Comparison of ENCODE assay signal across 1 cellular context in genomic region chr12:131959137-131959536, GRCh38.
TF ChIP-seq lines count a peak whose summit lies in the region.

No MANE protein-coding gene starts in this region.

TF ChIP-seq in H1, 55 proteins besides CTCF, POLR2A, EP300 and RAD21:
- TF ChIP-seq KDM5A (IDR thresholded peaks at IDR 0.05; ENCODE audit: low read length) (no peak), EZH2 (IDR thresholded peaks at IDR 0.05; ENCODE audit: low read depth, low read length, severe bottlenecking) (no peak)
